1 cellular context compared by ENCODE assay signal in genomic region chr6:45438849-45439406, GRCh38.
TF ChIP-seq lines count a peak whose summit lies in the region.

No MANE protein-coding gene starts in this region.

TF ChIP-seq in IMR-90, 13 proteins besides CTCF, POLR2A, EP300 and RAD21 (continued from another document):
- TF ChIP-seq USF2 (IDR thresholded peaks at IDR 0.05; ENCODE audit: low read depth, low read length) (no peak), CEBPB (IDR thresholded peaks at IDR 0.05; ENCODE audit: low read depth, low read length) (no peak), MAFK (IDR thresholded peaks at IDR 0.05; ENCODE audit: low read depth, low read length) (no peak), BHLHE40 (IDR thresholded peaks at IDR 0.05; ENCODE audit: low read depth, low read length) (no peak), SMC3 (IDR thresholded peaks at IDR 0.05; ENCODE audit: low read depth, low read length) (no peak)
